In genomic region chr1:54798769-54799641, GRCh38 we compare ENCODE assay signal across 8 cellular contexts. TPM values are rescaled to one million over a fixed set of nuclear protein-coding genes. Genes with fewer than 3 reads are reported as not detected.
DNase-seq lines count a peak whose midpoint lies in the region; ATAC-seq and TF ChIP-seq lines count a peak whose summit lies in the region.

No MANE protein-coding gene starts in this region.

- H3K4me1 ChIP-seq in DND-41 (ENCODE audit: insufficient read depth, low read length) (no peaks in the 10 kb centered on the region), left ventricle myocardium inferior (peaks cover 10% of the 10 kb centered on the region)

- H3K4me1 Mint-ChIP-seq in T-helper 17 cell, result peaks cover 53% of the 10 kb centered on the region

- no peaks in the 10 kb centered on the region for H3K79me2 ChIP-seq in DND-41 (ENCODE audit: insufficient read depth, low read length)

- TF ChIP-seq CTCF in DND-41 (IDR thresholded peaks at IDR 0.05; ENCODE audit: borderline replicate concordance, extremely low read depth, low read length, poor library complexity, severe bottlenecking), result no peak
- no peak for TF ChIP-seq CTCF in left ventricle myocardium inferior (IDR thresholded peaks at IDR 0.05; ENCODE audit: borderline replicate concordance)

- H3K9ac ChIP-seq in DND-41 (ENCODE audit: low read depth, low read length), result no peak overlapping the region

- no peak overlapping the region for H3K27ac ChIP-seq in DND-41 (ENCODE audit: low read length)
- no peak overlapping the region for H3K27ac ChIP-seq in left ventricle myocardium inferior (replicated peaks)

- H3K27me3 ChIP-seq in DND-41 (ENCODE audit: insufficient read depth, low read length, poor library complexity) (peaks cover 8% of the 10 kb centered on the region), left ventricle myocardium inferior (ENCODE audit: low read depth) (peaks cover 67% of the 10 kb centered on the region)

- H3K27ac Mint-ChIP-seq in T-helper 17 cell, result peak overlapping the region; percentile 90

- no peaks in the 10 kb centered on the region for H3K27me3 Mint-ChIP-seq in T-helper 17 cell

- intact Hi-C loops in left colon (cut with DNase I, micrococcal nuclease), result no loop called here
- intact Hi-C loops in left ventricle myocardium inferior (cut with micrococcal nuclease), result no loop called here

- no peaks in the 10 kb centered on the region; the same call in 1 of the 2 replicates for H4K20me1 ChIP-seq in DND-41 (ENCODE audit: insufficient read depth, low read length)

- no peaks in the 10 kb centered on the region for H3K36me3 Mint-ChIP-seq in T-helper 17 cell (ENCODE audit: low read depth)

- H3K4me2 ChIP-seq in DND-41 (ENCODE audit: insufficient read depth, low read length), result no peak overlapping the region

- DNase-seq in DND-41, result no peak
- no peak for DNase-seq in T-helper 17 cell
- DNase-seq in left colon, result peak; percentile 66 to 79
- no peak for DNase-seq in DMS 273 (lab: John Stamatoyannopoulos, UW; ENCODE audit: unreplicated experiment)
- DNase-seq in NCI-H187 (lab: John Stamatoyannopoulos, UW), result no peak
- no peak for DNase-seq in left ventricle myocardium inferior
- DNase-seq in occipital lobe (lab: John Stamatoyannopoulos, UW), result no peak

- H3K4me3 ChIP-seq in DND-41 (ENCODE audit: low read depth in 1 of 2, low read length in 2 of 2) (no peak overlapping the region), left ventricle myocardium inferior (no peak overlapping the region)

- peak overlapping the region; percentile 93 for H3K4me3 Mint-ChIP-seq in T-helper 17 cell

- H3K9me3 ChIP-seq in DND-41 (ENCODE audit: insufficient read depth, low read length, severe bottlenecking) (no peaks in the 10 kb centered on the region), T-helper 17 cell (ENCODE audit: control insufficient read depth, low read length, poor library complexity, severe bottlenecking) (no peaks in the 10 kb centered on the region), left ventricle myocardium inferior (replicated peaks) (no peaks in the 10 kb centered on the region)

- H2AFZ ChIP-seq in DND-41 (ENCODE audit: low read depth, low read length), result no peak overlapping the region

- H3K36me3 ChIP-seq in DND-41 (ENCODE audit: insufficient read depth, low read length) (no peaks in the 10 kb centered on the region), left ventricle myocardium inferior (no peaks in the 10 kb centered on the region)

- ATAC-seq in DND-41 (ENCODE audit: insufficient read depth, low read depth), result peak; percentile 42; the same call in 2 of the 3 replicates
- ATAC-seq in GM21528 (IDR thresholded peaks at IDR 0.05; ENCODE audit: low FRiP score, unreplicated experiment), result peak; percentile 43
- ATAC-seq in T-helper 17 cell, result peak; percentile 15
- ATAC-seq in left colon, result peak; percentile 24

RNA-seq across cellular contexts. Expression of gene TTC22, which starts 2.1 kb away (rescaled TPM):
- total RNA-seq in T-helper 17 cell (10 to 100 TPM; 10.4 to 11.2 TPM), left colon (10 to 100 TPM; 88.7 to 94.5 TPM), left ventricle myocardium inferior (0.14 TPM), occipital lobe (0.16 TPM)

RNA-seq across cellular contexts. Expression of gene PARS2, which starts 34.7 kb away (rescaled TPM):
- total RNA-seq in T-helper 17 cell (under 1 TPM; 0.37 to 0.80 TPM), left colon (10 to 100 TPM in 1 of 2 donors, 1 to 10 TPM in 1; 9.3 to 11.3 TPM), left ventricle myocardium inferior (5.1 TPM), occipital lobe (3.7 TPM)

Comparison
In these comparisons a context has a peak if more than half of its experiments do, and no peak if none do; other contexts are left out.
1. DNase-seq: peak in left colon (2 of 2); none in DND-41 (single experiment), T-helper 17 cell (0 of 3), DMS 273 (single experiment), NCI-H187 (0 of 2), left ventricle myocardium inferior (single experiment) and occipital lobe (single experiment).
2. Peak in every context shown above with its lines, with median percentiles within 50 percentile points of each other: ATAC-seq.